In genomic region chr12:28626504-28626903, GRCh38 we compare ENCODE assay signal across 4 cellular contexts.
TF ChIP-seq lines count a peak whose summit lies in the region.

No MANE protein-coding gene starts in this region.

TF ChIP-seq in HepG2, 621 proteins besides CTCF, POLR2A, EP300 and RAD21:
- TF ChIP-seq NR1H2 (CRISPR knock-in tag; IDR thresholded peaks at IDR 0.05; ENCODE audit: borderline replicate concordance, low read depth) (no peak), MAFF (IDR thresholded peaks at IDR 0.05; ENCODE audit: low read depth, low read length) (peak; percentile 58), ARID2 (CRISPR knock-in tag; IDR thresholded peaks at IDR 0.05; ENCODE audit: borderline replicate concordance) (no peak), ZNF703 (CRISPR knock-in tag; IDR thresholded peaks at IDR 0.05; ENCODE audit: borderline replicate concordance) (no peak), KDM3A (CRISPR knock-in tag; IDR thresholded peaks at IDR 0.05; ENCODE audit: low read depth) (no peak), HNF1A (IDR thresholded peaks at IDR 0.05; ENCODE audit: low read depth) (no peak), HNF1A (CRISPR knock-in tag; IDR thresholded peaks at IDR 0.05; ENCODE audit: borderline replicate concordance) (no peak), MAFK (conservative IDR thresholded peaks at IDR 0.05 in 1 of 2, IDR thresholded peaks at IDR 0.05 in 1 of 2; ENCODE audit: low read length in 2 of 2) (peak; percentile 59 to 74; a peak in 3 of 4 replicates), ZNF496 (CRISPR knock-in tag; IDR thresholded peaks at IDR 0.05; ENCODE audit: insufficient replicate concordance) (no peak)

TF ChIP-seq in A549, 52 proteins besides CTCF, POLR2A, EP300 and RAD21:
- no peak for TF ChIP-seq NPAS2 (CRISPR knock-in tag; IDR thresholded peaks at IDR 0.05; ENCODE audit: borderline replicate concordance)
- TF ChIP-seq MAFK (IDR thresholded peaks at IDR 0.05; ENCODE audit: partially characterized antibody), result peak; percentile 82

TF ChIP-seq in IMR-90, 13 proteins besides CTCF, POLR2A, EP300 and RAD21:
- TF ChIP-seq NFE2L2 (IDR thresholded peaks at IDR 0.05; ENCODE audit: low read depth, low read length) (no peak), MAFK (IDR thresholded peaks at IDR 0.05; ENCODE audit: low read depth, low read length) (peak; percentile 47)

TF ChIP-seq in K562, 482 proteins besides CTCF, POLR2A, EP300 and RAD21:
- no peak for TF ChIP-seq PHF20 (IDR thresholded peaks at IDR 0.05; ENCODE audit: partially characterized antibody)
- TF ChIP-seq ZNF699 (CRISPR knock-in tag; IDR thresholded peaks at IDR 0.05; ENCODE audit: insufficient replicate concordance), result no peak
- peak; percentile 18; the same call in 1 of the 2 replicates for TF ChIP-seq MAFF (IDR thresholded peaks at IDR 0.05; ENCODE audit: low read length)
- no peak for TF ChIP-seq E2F3 (CRISPR knock-in tag; IDR thresholded peaks at IDR 0.05)
- TF ChIP-seq ATF1 (CRISPR knock-in tag; IDR thresholded peaks at IDR 0.05), result no peak
- TF ChIP-seq ATF1 (tag; IDR thresholded peaks at IDR 0.05), result no peak
- no peak for TF ChIP-seq ZNF668 (CRISPR knock-in tag; IDR thresholded peaks at IDR 0.05)
- TF ChIP-seq ZNF316 (IDR thresholded peaks at IDR 0.05), result peak; percentile 2; the same call in 1 of the 2 replicates
- TF ChIP-seq ZNF75A (CRISPR knock-in tag; IDR thresholded peaks at IDR 0.05), result no peak
- no peak for TF ChIP-seq RFX5 (IDR thresholded peaks at IDR 0.05; ENCODE audit: low read depth, low read length)
- TF ChIP-seq RCOR1 (IDR thresholded peaks at IDR 0.05; ENCODE audit: borderline replicate concordance in 1 of 2, low read depth in 2 of 2, low read length in 2 of 2), result no peak
- no peak for TF ChIP-seq CEBPZ (IDR thresholded peaks at IDR 0.05; ENCODE audit: borderline replicate concordance, low read depth, low read length)
